ENCODE assay signal across 32 cellular contexts in the genomic region with DNA sequence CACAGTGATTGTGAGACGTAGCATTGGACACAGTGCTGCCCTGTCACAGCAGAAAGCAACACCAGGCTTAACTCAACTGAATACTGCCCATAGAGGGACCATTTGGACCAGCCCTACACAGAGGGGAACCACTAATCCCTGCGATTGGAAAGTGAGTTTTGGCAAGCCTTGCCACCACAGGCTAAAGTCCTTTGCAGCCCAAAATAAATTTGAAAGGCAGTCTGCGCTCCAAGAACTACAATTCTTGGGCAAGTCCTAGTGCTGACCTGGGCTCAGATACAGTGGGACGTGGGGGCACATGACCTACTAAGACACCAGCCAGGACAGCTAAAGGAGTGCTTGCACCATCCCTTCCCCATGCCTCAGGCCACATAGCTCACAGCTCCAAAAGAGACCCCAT.
"Had no signal": no experiment of that assay in that cellular context is flagged by ENCODE, and none has a peak within 500 bp of the region (broad histone marks: within the 10 kb centered on the region; RNA-seq: fewer than 3 reads in every experiment).

No MANE protein-coding gene starts in this region.

- H3K4me1 ChIP-seq: adrenal gland, body of pancreas, esophagus muscularis mucosa, foreskin keratinocyte, gastrocnemius medialis had no signal

- H3K4me3 ChIP-seq: adrenal gland, body of pancreas, esophagus muscularis mucosa, gastrocnemius medialis had no signal

- ATAC-seq: activated CD4-positive, alpha-beta T cell treated with anti-CD3 and anti-CD28 coated beads for 36 hours; activated CD8-positive, alpha-beta memory T cell treated with anti-CD3 and anti-CD28 coated beads, Interleukin-2, amount 10 ng/mL, durations not matched to agents 7 days and 5 days; activated CD8-positive, alpha-beta T cell treated with anti-CD3 and anti-CD28 coated beads, Interleukin-2, amount 10 ng/mL, durations not matched to agents 7 days and 5 days; activated naive CD8-positive, alpha-beta T cell treated with anti-CD3 and anti-CD28 coated beads, Interleukin-2, amount 50 U/mL, for 24 hours; body of pancreas; effector memory CD8-positive, alpha-beta T cell; foreskin keratinocyte; gastrocnemius medialis had no signal

- H3K27me3 ChIP-seq: adrenal gland, body of pancreas, esophagus muscularis mucosa, foreskin keratinocyte, gastrocnemius medialis had no signal

- FAIRE-seq: colon, TTC549 had no signal

- H3K36me3 ChIP-seq: adrenal gland, esophagus muscularis mucosa, gastrocnemius medialis had no signal

- DNase-seq: activated B cell treated with CpG ODN at 0.5 μM for 24 hours; activated CD4-positive, alpha-beta memory T cell treated with anti-CD3 and anti-CD28 coated beads for 36 hours; activated CD4-positive, alpha-beta T cell treated with anti-CD3 and anti-CD28 coated beads for 36 hours; activated CD4-positive, alpha-beta T cell treated with anti-CD3 and anti-CD28 coated beads, Interleukin-2, amount 10 ng/mL, durations not matched to agents 24 days and 14 days; activated CD4-positive, CD25-positive, alpha-beta regulatory T cell treated with anti-CD3 and anti-CD28 coated beads, Interleukin-2, amount 50 U/mL, for 72 hours; activated CD8-positive, alpha-beta memory T cell treated with anti-CD3 and anti-CD28 coated beads, Interleukin-2, amount 10 ng/mL, durations not matched to agents 7 days and 5 days; activated CD8-positive, alpha-beta memory T cell treated with anti-CD3 and anti-CD28 coated beads, Interleukin-2, amount 50 U/mL, for 4 hours; activated CD8-positive, alpha-beta T cell treated with anti-CD3 and anti-CD28 coated beads, Interleukin-2, amount 10 ng/mL, durations not matched to agents 7 days and 5 days; activated effector memory CD4-positive, alpha-beta T cell treated with anti-CD3 and anti-CD28 coated beads, Interleukin-2, amount 50 U/mL, for 16 hours; activated naive CD4-positive, alpha-beta T cell treated with anti-CD3 and anti-CD28 coated beads for 36 hours; activated naive CD8-positive, alpha-beta T cell treated with anti-CD3 and anti-CD28 coated beads for 36 hours; activated naive CD8-positive, alpha-beta T cell treated with anti-CD3 and anti-CD28 coated beads, Interleukin-2, amount 50 U/mL, for 24 hours; activated T-cell treated with anti-CD3 and anti-CD28 coated beads, Interleukin-2, amount 50 U/mL, for 1 hour; activated T-cell treated with anti-CD3 and anti-CD28 coated beads, Interleukin-2, amount 50 U/mL, for 48 hours; adrenal gland; amygdala; aorta; body of pancreas; caudate nucleus; cortex of kidney; dermis blood vessel endothelial cell; effector CD4-positive, alpha-beta T cell; effector memory CD8-positive, alpha-beta T cell; erythroblast; foreskin keratinocyte; gastrocnemius medialis; glutamatergic neuron; T-helper 2 cell had no signal

- H3K27ac ChIP-seq: adrenal gland, body of pancreas, esophagus muscularis mucosa, foreskin keratinocyte, gastrocnemius medialis, VCaP had no signal

- H3K9me3 ChIP-seq: adrenal gland, body of pancreas, esophagus muscularis mucosa, gastrocnemius medialis had no signal
